ENCODE assay signal across 12 cellular contexts in the genomic region with DNA sequence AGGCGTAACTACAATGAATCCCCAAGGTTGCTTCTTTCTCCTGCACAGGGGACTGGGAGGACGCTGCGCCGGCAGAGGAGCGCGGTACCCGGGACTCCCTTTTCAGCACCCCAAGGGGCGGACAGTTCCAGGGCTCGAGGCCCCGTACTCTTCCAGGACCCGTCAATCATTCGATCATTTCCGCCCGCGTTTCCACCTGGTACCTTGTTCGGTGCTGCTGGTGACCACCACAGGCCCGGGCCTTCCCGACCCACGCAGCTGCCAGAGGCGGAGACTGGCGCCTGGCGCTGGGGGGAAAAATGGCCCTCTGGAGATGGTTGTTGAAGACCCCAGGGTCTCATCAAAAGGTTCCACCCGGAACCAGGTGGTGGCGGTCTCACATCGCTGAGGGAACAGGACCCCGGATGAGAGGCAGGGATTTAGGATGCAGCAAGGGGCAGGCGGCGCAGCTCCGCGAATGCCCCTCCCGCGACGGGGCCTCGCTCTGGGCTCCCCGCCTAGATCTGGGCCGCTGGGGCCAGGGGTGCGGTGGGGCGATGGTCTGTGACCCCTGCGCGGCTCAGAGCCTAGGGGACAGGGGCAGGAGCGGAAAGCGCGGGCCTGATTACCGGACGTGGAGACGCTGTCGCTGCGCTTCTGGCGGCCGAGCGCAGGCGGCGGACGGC. TPM values are rescaled to one million over a fixed set of nuclear protein-coding genes. Genes with fewer than 3 reads are reported as not detected.
DNase-seq lines count a peak whose midpoint lies in the region; ATAC-seq and TF ChIP-seq lines count a peak whose summit lies in the region.
"Had no signal": no experiment of that assay in that cellular context is flagged by ENCODE, and none has a peak within 500 bp of the region (broad histone marks: within the 10 kb centered on the region; RNA-seq: fewer than 3 reads in every experiment).

No MANE protein-coding gene starts in this region.

- H3K9me3 Mint-ChIP-seq in activated naive CD4-positive, alpha-beta T cell treated with anti-CD3 and anti-CD28 coated beads for 36 hours, result no peaks in the 10 kb centered on the region

- no peak overlapping the region for H3K27ac Mint-ChIP-seq in activated naive CD4-positive, alpha-beta T cell treated with anti-CD3 and anti-CD28 coated beads for 36 hours
- H3K27ac Mint-ChIP-seq: activated naive CD4-positive, alpha-beta T cell treated with anti-CD3 and anti-CD28 coated beads, Interleukin-2, amount 50 U/mL, for 72 hours had no signal

- no peak for ATAC-seq in HG03571 (IDR thresholded peaks at IDR 0.05; ENCODE audit: unreplicated experiment)
- ATAC-seq in GM19351 (IDR thresholded peaks at IDR 0.05; ENCODE audit: unreplicated experiment), result no peak
- no peak for ATAC-seq in GM19397 (IDR thresholded peaks at IDR 0.05; ENCODE audit: unreplicated experiment)

- H3K4me1 ChIP-seq in adipocyte (ENCODE audit: control insufficient read depth, insufficient read depth, low read length), result peaks cover 26% of the 10 kb centered on the region
- H3K4me1 ChIP-seq in testis, result peaks cover 11% of the 10 kb centered on the region

- no peak overlapping the region for H3K4me3 ChIP-seq in adipocyte (ENCODE audit: low read length)
- H3K4me3 ChIP-seq in testis, result peak overlapping the region; percentile 4 to 36

- CTCF ChIA-PET in activated naive CD4-positive, alpha-beta T cell treated with anti-CD3 and anti-CD28 coated beads for 36 hours (lab: Charles Lee), result no interaction called here

- WGBS in testis, 2 donors, result 4 to 8% methylated on average over 20 to 54 of the region's 54 CpGs

- TF ChIP-seq CTCF in testis (IDR thresholded peaks at IDR 0.05), result no peak

- intact Hi-C loops in activated naive CD4-positive, alpha-beta T cell treated with anti-CD3 and anti-CD28 coated beads for 36 hours (cut with micrococcal nuclease), result no loop called here
- intact Hi-C loops in testis (cut with DNase I; ENCODE audit: low total_unique reads), result no loop called here

- DNase-seq in activated naive CD4-positive, alpha-beta T cell treated with anti-CD3 and anti-CD28 coated beads for 36 hours, result peak; percentile 68
- DNase-seq in activated naive CD4-positive, alpha-beta T cell treated with anti-CD3 and anti-CD28 coated beads, Interleukin-2, amount 50 U/mL, for 16 hours, result no peak
- peak; percentile 37 for DNase-seq in adipocyte (ENCODE audit: low read depth)
- DNase-seq in iPS-NIHi7 (ENCODE audit: extremely low spot score), result peak; percentile 87
- DNase-seq in testis, result peak; percentile 71

- H3K9ac ChIP-seq in adipocyte (ENCODE audit: low read length), result no peak overlapping the region

- H3K36me3 Mint-ChIP-seq in activated naive CD4-positive, alpha-beta T cell treated with anti-CD3 and anti-CD28 coated beads for 36 hours (ENCODE audit: low read depth), result peaks cover 2% of the 10 kb centered on the region

- H3K4me1 Mint-ChIP-seq in activated naive CD4-positive, alpha-beta T cell treated with anti-CD3 and anti-CD28 coated beads for 36 hours (ENCODE audit: low read depth), result peaks cover 35% of the 10 kb centered on the region

- H3K4me3 Mint-ChIP-seq in activated naive CD4-positive, alpha-beta T cell treated with anti-CD3 and anti-CD28 coated beads for 36 hours, result no peak overlapping the region

- H3K36me3 ChIP-seq in adipocyte (ENCODE audit: control insufficient read depth, insufficient read depth, low read length, severe bottlenecking), result no peaks in the 10 kb centered on the region
- no peaks in the 10 kb centered on the region for H3K36me3 ChIP-seq in testis (ENCODE audit: low read depth, missing control alignments)

- H3K27me3 Mint-ChIP-seq in activated naive CD4-positive, alpha-beta T cell treated with anti-CD3 and anti-CD28 coated beads for 36 hours (ENCODE audit: low read depth), result peaks cover 75% of the 10 kb centered on the region

- peaks cover 77% of the 10 kb centered on the region for H3K27me3 ChIP-seq in adipocyte (replicated peaks; ENCODE audit: control insufficient read depth, insufficient read depth, low read length)
- H3K27me3 ChIP-seq in testis, result no peaks in the 10 kb centered on the region

- no peak for TF ChIP-seq POLR2A in testis (IDR thresholded peaks at IDR 0.05)

- H3K27ac ChIP-seq in testis, result no peak overlapping the region

- no peaks in the 10 kb centered on the region for H3K9me3 ChIP-seq in adipocyte (ENCODE audit: control insufficient read depth, low read length)
- no peaks in the 10 kb centered on the region for H3K9me3 ChIP-seq in testis

RNA-seq across cellular contexts. Expression of a gene that starts 0.7 kb away (rescaled TPM):
- not detected for total RNA-seq in activated naive CD4-positive, alpha-beta T cell treated with anti-CD3 and anti-CD28 coated beads for 36 hours
- total RNA-seq in testis, result under 1 TPM; 0.16 to 0.37 TPM
- 0.38 TPM for polyA plus RNA-seq in testis (ENCODE audit: insufficient read depth, low read depth, low replicate concordance)
- total RNA-seq: activated naive CD4-positive, alpha-beta T cell treated with anti-CD3 and anti-CD28 coated beads, Interleukin-2, amount 50 U/mL, for 72 hours; HT1080 had no signal
- polyA plus RNA-seq: BJ, keratinocyte had no signal

RNA-seq across cellular contexts. Expression of a gene that starts 23.3 kb away (rescaled TPM):
- 10 to 100 TPM in 1 of 2 experiments, 1 to 10 TPM in 1; 9.4 to 10.1 TPM for total RNA-seq in activated naive CD4-positive, alpha-beta T cell treated with anti-CD3 and anti-CD28 coated beads for 36 hours
- 100 to 1,000 TPM; 162 to 184 TPM for total RNA-seq in testis
- polyA plus RNA-seq in testis (ENCODE audit: insufficient read depth, low read depth, low replicate concordance), result 61.5 TPM

Comparison
In these comparisons a context has a peak if more than half of its experiments do, and no peak if none do; other contexts are left out.
1. RNA of a gene that starts 23.3 kb away (total RNA-seq): 162 to 184 TPM in testis; 9.4 to 10.1 TPM in activated naive CD4-positive, alpha-beta T cell treated with anti-CD3 and anti-CD28 coated beads for 36 hours; every median in the first group is over 10 times any median in the second.